ENCODE assay signal across 34 cellular contexts in the genomic region with DNA sequence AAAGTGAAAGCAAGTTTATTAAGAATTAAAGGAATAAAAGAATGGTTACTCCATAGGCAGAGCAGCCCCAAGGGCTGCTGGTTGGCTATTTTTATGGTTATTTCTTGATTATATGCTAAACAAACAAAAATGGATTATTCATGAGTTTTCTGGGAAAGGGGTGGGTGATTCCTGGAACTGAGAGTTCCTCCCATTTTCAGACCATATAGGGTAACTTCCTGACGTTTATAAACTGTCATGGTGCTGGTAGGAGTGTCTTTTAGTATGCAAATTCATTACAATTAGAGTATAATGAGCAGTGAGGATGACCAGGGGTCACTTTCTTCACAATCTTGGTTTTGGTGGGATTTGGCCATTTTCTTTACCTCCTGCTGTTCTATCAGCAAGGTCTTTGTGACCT.
"Had no signal": no experiment of that assay in that cellular context is flagged by ENCODE, and none has a peak within 500 bp of the region (broad histone marks: within the 10 kb centered on the region; RNA-seq: fewer than 3 reads in every experiment).

No MANE protein-coding gene starts in this region.

- H3K27me3 ChIP-seq: adrenal gland, body of pancreas, brain microvascular endothelial cell, breast epithelium had no signal

- H3K4me3 ChIP-seq: adrenal gland, body of pancreas, breast epithelium had no signal

- DNase-seq: activated B cell treated with CpG ODN at 0.5 μM for 24 hours; activated CD4-positive, alpha-beta memory T cell treated with anti-CD3 and anti-CD28 coated beads for 36 hours; activated CD4-positive, alpha-beta T cell treated with anti-CD3 and anti-CD28 coated beads for 4 hours; activated CD4-positive, alpha-beta T cell treated with anti-CD3 and anti-CD28 coated beads, Interleukin-2, amount 10 ng/mL, durations not matched to agents 24 days and 14 days; activated CD4-positive, alpha-beta T cell treated with anti-CD3 and anti-CD28 coated beads, Interleukin-2, amount 50 U/mL, for 1 hour; activated CD4-positive, alpha-beta T cell treated with anti-CD3 and anti-CD28 coated beads, Interleukin-2, amount 50 U/mL, for 4 hours; activated CD4-positive, CD25-positive, alpha-beta regulatory T cell treated with anti-CD3 and anti-CD28 coated beads, Interleukin-2, amount 50 U/mL, for 72 hours; activated CD8-positive, alpha-beta memory T cell treated with anti-CD3 and anti-CD28 coated beads, Interleukin-2, amount 50 U/mL, for 4 hours; activated CD8-positive, alpha-beta T cell treated with anti-CD3 and anti-CD28 coated beads for 36 hours; activated effector memory CD4-positive, alpha-beta T cell treated with anti-CD3 and anti-CD28 coated beads, Interleukin-2, amount 50 U/mL, for 16 hours; activated gamma-delta T cell treated with Interleukin-2 at 50 U/mL for 16 hours; activated naive CD4-positive, alpha-beta T cell; activated naive CD4-positive, alpha-beta T cell treated with anti-CD3 and anti-CD28 coated beads for 36 hours; activated naive CD4-positive, alpha-beta T cell treated with anti-CD3 and anti-CD28 coated beads, Interleukin-2, amount 50 U/mL, for 16 hours; activated naive CD8-positive, alpha-beta T cell treated with anti-CD3 and anti-CD28 coated beads for 36 hours; activated T-cell treated with anti-CD3 and anti-CD28 coated beads for 4 hours; activated T-cell treated with anti-CD3 and anti-CD28 coated beads, Interleukin-2, amount 50 U/mL, for 1 hour; activated T-cell treated with anti-CD3 and anti-CD28 coated beads, Interleukin-2, amount 50 U/mL, for 4 hours; activated T-cell treated with anti-CD3 and anti-CD28 coated beads, Interleukin-2, amount 50 U/mL, for 72 hours; adrenal gland; amniotic stem cell; aorta; body of pancreas; brain microvascular endothelial cell; central memory CD4-positive, alpha-beta T cell; T-helper 2 cell; T-helper 9 cell had no signal

- H3K27ac ChIP-seq: adrenal gland, body of pancreas, brain microvascular endothelial cell, breast epithelium, VCaP had no signal

- H3K4me1 ChIP-seq: adrenal gland, body of pancreas, breast epithelium had no signal

- ATAC-seq: activated CD8-positive, alpha-beta T cell treated with anti-CD3 and anti-CD28 coated beads for 36 hours; activated naive CD4-positive, alpha-beta T cell treated with anti-CD3 and anti-CD28 coated beads, Interleukin-2, amount 50 U/mL, for 72 hours; activated T-cell treated with anti-CD3 and anti-CD28 coated beads, Interleukin-2, amount 50 U/mL, for 4 hours; activated T-cell treated with anti-CD3 and anti-CD28 coated beads, Interleukin-2, amount 50 U/mL, for 72 hours; activated T-helper 17 cell treated with anti-CD3 and anti-CD28 coated beads, Interleukin-2, amount 50 U/mL, for 72 hours; body of pancreas had no signal

- H3K36me3 ChIP-seq: adrenal gland, brain microvascular endothelial cell, breast epithelium had no signal

- FAIRE-seq: astrocyte, colon, TTC549 had no signal

- H3K9me3 ChIP-seq: adrenal gland, body of pancreas, breast epithelium had no signal
